Comparison of ENCODE assay signal across 8 cellular contexts in the genomic region with DNA sequence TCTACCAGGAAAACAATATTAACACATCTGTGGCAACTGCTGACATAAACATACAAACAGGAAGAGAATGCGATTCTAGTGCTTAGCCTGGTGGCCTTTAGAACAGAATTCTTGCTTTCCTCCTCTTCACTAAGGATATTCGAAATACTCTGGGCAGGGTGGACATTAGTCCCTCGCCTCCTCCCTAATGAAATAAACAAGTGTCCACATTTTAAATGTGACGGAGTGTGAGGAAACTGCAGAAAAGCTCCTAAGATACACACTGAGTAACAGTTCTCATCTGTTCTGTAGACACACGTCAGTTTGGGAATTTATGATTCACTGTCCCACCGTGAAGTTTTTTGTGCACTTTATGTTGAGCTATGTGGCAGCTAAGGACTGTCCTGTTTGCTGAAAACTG. TPM values are rescaled to one million over a fixed set of nuclear protein-coding genes. Genes with fewer than 3 reads are reported as not detected.
DNase-seq lines count a peak whose midpoint lies in the region; ATAC-seq and TF ChIP-seq lines count a peak whose summit lies in the region.

No MANE protein-coding gene starts in this region.

- no peaks in the 10 kb centered on the region for H3K9me2 ChIP-seq in PC-3 (replicated peaks; ENCODE audit: low read length)

- H3K9ac ChIP-seq in PC-3 (ENCODE audit: low read length), result peak overlapping the region; percentile 84

- POLR2A ChIA-PET in PC-3 (lab: Charles Lee; ENCODE audit: unreplicated experiment), result interaction anchor here (0.6 to 1.1 kb wide), 6 partner anchors 34 to 258 kb away, joined by 3 to 5 read pairs (median 4); no protein-coding TSS in a partner anchor

- peak overlapping the region; percentile 95 for H3K27ac ChIP-seq in PC-3 (ENCODE audit: low read length)

- peaks cover 19% of the 10 kb centered on the region for H3F3A ChIP-seq in PC-3 (ENCODE audit: low read length, unreplicated experiment)

- intact Hi-C loops in PC-3 (cut with micrococcal nuclease), result loop anchor here (1.0 to 10.0 kb wide), 7 partner anchors 48 to 700 kb away; a partner anchor contains a TSS

- peak overlapping the region; percentile 83 for H3K4me3 ChIP-seq in PC-3 (ENCODE audit: low read length)

- H3K4me1 Mint-ChIP-seq in activated T-cell treated with anti-CD3 and anti-CD28 coated beads, Interleukin-2, amount 50 U/mL, for 72 hours (ENCODE audit: low read depth), result peaks cover 18% of the 10 kb centered on the region
- peaks cover 60% of the 10 kb centered on the region for H3K4me1 Mint-ChIP-seq in nephron

- H3K27me3 ChIP-seq in PC-3 (ENCODE audit: low read length), result no peaks in the 10 kb centered on the region

- DNase-seq in activated T-cell treated with anti-CD3 and anti-CD28 coated beads, Interleukin-2, amount 50 U/mL, for 72 hours, result no peak
- DNase-seq in activated T-cell treated with anti-CD3 and anti-CD28 coated beads for 4 hours, result no peak
- peak; percentile 53 for DNase-seq in PC-3
- no peak for DNase-seq in LoVo (ENCODE audit: low spot score)
- no peak for DNase-seq in NCI-H526 (lab: John Stamatoyannopoulos, UW)
- no peak for DNase-seq in SIG-M5 (lab: John Stamatoyannopoulos, UW)

- H3K79me2 ChIP-seq in PC-3 (ENCODE audit: low read length), result peaks cover 50% of the 10 kb centered on the region

- H3K4me2 ChIP-seq in PC-3 (ENCODE audit: low read length), result peak overlapping the region; percentile 92

- H3K4me3 Mint-ChIP-seq in activated T-cell treated with anti-CD3 and anti-CD28 coated beads, Interleukin-2, amount 50 U/mL, for 72 hours, result peak overlapping the region; percentile 88 to 95
- peak overlapping the region; percentile 87 to 92 (median 91) for H3K4me3 Mint-ChIP-seq in nephron

- no TSS peak for BruUV-seq in PC-3 (replicated peaks; lab: Mats Ljungman, UMichigan)

- CTCF ChIA-PET in PC-3 (lab: Charles Lee), result interaction anchor here (0.6 to 1.2 kb wide), 4 partner anchors 57 to 203 kb away, joined by 3 to 7 read pairs (median 4); no protein-coding TSS in a partner anchor

- H3K9me3 ChIP-seq in PC-3 (ENCODE audit: low read length), result no peaks in the 10 kb centered on the region

- peak overlapping the region; percentile 66; the same call in 1 of the 2 replicates for H2AFZ ChIP-seq in PC-3 (ENCODE audit: low read length)

- H3K9me3 Mint-ChIP-seq in activated T-cell treated with anti-CD3 and anti-CD28 coated beads, Interleukin-2, amount 50 U/mL, for 72 hours, result no peaks in the 10 kb centered on the region
- H3K9me3 Mint-ChIP-seq in nephron, result no peaks in the 10 kb centered on the region

- peaks cover 67% of the 10 kb centered on the region for H3K27me3 Mint-ChIP-seq in activated T-cell treated with anti-CD3 and anti-CD28 coated beads, Interleukin-2, amount 50 U/mL, for 72 hours (ENCODE audit: low read depth)
- no peaks in the 10 kb centered on the region for H3K27me3 Mint-ChIP-seq in nephron (ENCODE audit: low read depth)

- no peaks in the 10 kb centered on the region for H4K20me1 ChIP-seq in PC-3 (ENCODE audit: low read length)

- H3K4me1 ChIP-seq in PC-3 (ENCODE audit: insufficient read depth, low read length), result peaks cover 43% of the 10 kb centered on the region

- no peak overlapping the region for H3K27ac Mint-ChIP-seq in activated T-cell treated with anti-CD3 and anti-CD28 coated beads, Interleukin-2, amount 50 U/mL, for 72 hours
- peak overlapping the region; percentile 95 to 98 (median 97) for H3K27ac Mint-ChIP-seq in nephron

- no peak for TF ChIP-seq CTCF in PC-3 (conservative IDR thresholded peaks at IDR 0.05; ENCODE audit: low read depth, low read length)
- no peak for TF ChIP-seq CTCF in nephron (IDR thresholded peaks at IDR 0.05; ENCODE audit: unreplicated experiment in 3 of 3)

- H3K36me3 ChIP-seq in PC-3 (ENCODE audit: low read depth, low read length), result no peaks in the 10 kb centered on the region; the same call in 1 of the 2 replicates

- no peaks in the 10 kb centered on the region for H3K36me3 Mint-ChIP-seq in activated T-cell treated with anti-CD3 and anti-CD28 coated beads, Interleukin-2, amount 50 U/mL, for 72 hours (ENCODE audit: insufficient read depth in 2 of 2)
- H3K36me3 Mint-ChIP-seq in nephron (ENCODE audit: low read depth), result no peaks in the 10 kb centered on the region

- peak; percentile 27 to 59 for ATAC-seq in activated T-cell treated with anti-CD3 and anti-CD28 coated beads, Interleukin-2, amount 50 U/mL, for 72 hours (replicated peaks in 1 of 2)
- peak; percentile 28 for ATAC-seq in PC-3
- ATAC-seq in esophagus mucosa, result peak; percentile 27

RNA-seq across cellular contexts. Expression of a gene that starts 0.6 kb away (rescaled TPM):
- 1 to 10 TPM in 1 of 2 donors, under 1 TPM in 1; 0.50 to 1.4 TPM for total RNA-seq in activated T-cell treated with anti-CD3 and anti-CD28 coated beads, Interleukin-2, amount 50 U/mL, for 72 hours
- total RNA-seq in PC-3 (2014; rRNA removed) (24.3 and 26.6 TPM in 2 replicates), esophagus mucosa (2.3 TPM)
